8 cellular contexts compared by ENCODE assay signal in the genomic region with DNA sequence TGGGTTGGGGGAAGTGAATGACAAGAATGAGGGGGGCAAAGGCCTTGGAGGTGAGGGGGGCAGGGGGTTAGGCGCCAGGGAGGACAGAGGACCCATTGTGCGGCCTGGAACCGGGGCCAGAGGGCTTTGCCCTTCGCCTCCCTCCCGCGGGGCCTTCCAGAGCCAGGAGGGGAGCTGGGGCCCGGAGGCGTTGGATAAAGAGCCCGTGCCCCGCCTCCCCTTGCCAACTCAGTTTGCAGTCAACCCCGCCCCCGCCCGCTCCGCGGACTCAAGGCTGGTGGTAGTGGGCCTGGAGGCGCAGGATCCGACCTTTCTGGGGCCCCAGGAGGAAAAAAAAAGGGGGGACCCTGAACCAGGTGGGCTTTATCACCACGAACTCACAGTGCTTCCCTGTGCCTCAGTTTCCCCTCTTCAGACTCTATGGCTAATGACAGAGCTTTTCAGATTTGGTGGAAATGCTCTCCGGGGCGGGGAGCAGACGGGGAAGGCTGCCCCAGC. TPM values are rescaled to one million over a fixed set of nuclear protein-coding genes. Genes with fewer than 3 reads are reported as not detected.
DNase-seq lines count a peak whose midpoint lies in the region; ATAC-seq, FAIRE-seq and TF ChIP-seq lines count a peak whose summit lies in the region.

No MANE protein-coding gene starts in this region.

- no peak for FAIRE-seq in frontal cortex (lab: Jason Lieb, UNC)

- DNase-seq in CD8-positive, alpha-beta T cell = no peak
- DNase-seq in epithelial cell of esophagus (ENCODE audit: low read depth) (peak; percentile 74), cerebellar cortex (ENCODE audit: low spot score) (no peak), frontal cortex (ENCODE audit: low spot score in 2 of 2) (no peak), HCEC 1CT (no peak), activated gamma-delta T cell treated with Interleukin-2 at 50 U/mL for 16 hours (no peak)

- H2AFZ ChIP-seq in SU-DHL-6 (ENCODE audit: low read depth, low read length, severe bottlenecking) = no peak overlapping the region

- peak overlapping the region; percentile 69 for H3K4me3 ChIP-seq in CD8-positive, alpha-beta T cell (ENCODE audit: low read depth, low read length)
- H3K4me3 ChIP-seq in SU-DHL-6 (ENCODE audit: insufficient read depth, low read length, poor library complexity, severe bottlenecking) (no peak overlapping the region), epithelial cell of esophagus (ENCODE audit: low read length) (peak overlapping the region; percentile 62)

- H3F3A ChIP-seq in SU-DHL-6 (ENCODE audit: insufficient read depth) = no peaks in the 10 kb centered on the region

- no peaks in the 10 kb centered on the region for H3K9me2 ChIP-seq in SU-DHL-6 (replicated peaks; ENCODE audit: insufficient read depth, low read length)

- peaks cover 2% of the 10 kb centered on the region for H3K27me3 Mint-ChIP-seq in CD8-positive, alpha-beta T cell (ENCODE audit: low read depth)
- H3K27me3 Mint-ChIP-seq in nephron (ENCODE audit: low read depth) = peaks cover 43% of the 10 kb centered on the region

- no peaks in the 10 kb centered on the region for H4K20me1 ChIP-seq in SU-DHL-6 (ENCODE audit: low read depth, low read length)

- CTCF ChIA-PET in CD8-positive, alpha-beta T cell (lab: Charles Lee) = interaction anchor here (1.3 to 4.0 kb wide), 4 partner anchors 15 to 103 kb away, joined by 3 to 26 read pairs (median 4); a partner anchor contains a TSS

- H3K27me3 ChIP-seq in CD8-positive, alpha-beta T cell (ENCODE audit: insufficient read depth, low read length) = no peaks in the 10 kb centered on the region
- no peaks in the 10 kb centered on the region for H3K27me3 ChIP-seq in SU-DHL-6 (ENCODE audit: low read length)

- H3K9ac ChIP-seq in SU-DHL-6 (ENCODE audit: low read length) = 0 out of 2 replicates have a peak overlapping the region, but pooled peaks have one; percentile 72

- no peak overlapping the region for H3K27ac ChIP-seq in CD8-positive, alpha-beta T cell (ENCODE audit: low read depth, low read length)
- H3K27ac ChIP-seq in SU-DHL-6 (ENCODE audit: low read depth, low read length) = no peak overlapping the region

- H3K9me3 Mint-ChIP-seq in CD8-positive, alpha-beta T cell = no peaks in the 10 kb centered on the region
- H3K9me3 Mint-ChIP-seq in nephron = no peaks in the 10 kb centered on the region

- H3K36me3 Mint-ChIP-seq in CD8-positive, alpha-beta T cell = no peaks in the 10 kb centered on the region
- peaks cover 7% of the 10 kb centered on the region for H3K36me3 Mint-ChIP-seq in nephron (ENCODE audit: low read depth)

- peak overlapping the region; percentile 67 for H3K4me2 ChIP-seq in SU-DHL-6 (ENCODE audit: low read depth, low read length, poor library complexity, severe bottlenecking)

- POLR2A ChIA-PET in CD8-positive, alpha-beta T cell (lab: Charles Lee) = interaction anchor here (6.7 kb wide), 1 partner anchor 30 kb away, joined by 51 read pairs; a partner anchor contains a TSS

- TF ChIP-seq CTCF in CD8-positive, alpha-beta T cell (IDR thresholded peaks at IDR 0.05) = no peak
- TF ChIP-seq CTCF in SU-DHL-6 (IDR thresholded peaks at IDR 0.05; ENCODE audit: insufficient read depth, low read length, poor library complexity, severe bottlenecking) (no peak), epithelial cell of esophagus (IDR thresholded peaks at IDR 0.05; ENCODE audit: insufficient read depth, low read depth, low read length, missing control alignments) (no peak), nephron (IDR thresholded peaks at IDR 0.05; ENCODE audit: unreplicated experiment in 3 of 3) (no peak)

- peaks cover 14% of the 10 kb centered on the region for H3K4me1 Mint-ChIP-seq in CD8-positive, alpha-beta T cell (ENCODE audit: low read depth)
- peaks cover 26% of the 10 kb centered on the region for H3K4me1 Mint-ChIP-seq in nephron

- H3K4me1 ChIP-seq in CD8-positive, alpha-beta T cell (ENCODE audit: insufficient read depth, low read length) = peaks cover 32% of the 10 kb centered on the region

- intact Hi-C loops in CD8-positive, alpha-beta T cell (cut with DNase I, micrococcal nuclease) = loop anchor here in 1 of 2 experiments (10.0 kb wide), 1 partner anchor 278 kb away; a partner anchor contains a TSS

- H3K9me3 ChIP-seq in CD8-positive, alpha-beta T cell (ENCODE audit: low read length) = no peaks in the 10 kb centered on the region
- H3K9me3 ChIP-seq in SU-DHL-6 (ENCODE audit: insufficient read depth, low read length) = no peaks in the 10 kb centered on the region

- ATAC-seq in CD8-positive, alpha-beta T cell = no peak

- no peaks in the 10 kb centered on the region for H3K36me3 ChIP-seq in CD8-positive, alpha-beta T cell (ENCODE audit: insufficient read depth, low read length)
- no peaks in the 10 kb centered on the region for H3K36me3 ChIP-seq in SU-DHL-6 (ENCODE audit: low read length)

- no peaks in the 10 kb centered on the region for H3K79me2 ChIP-seq in SU-DHL-6 (ENCODE audit: insufficient read depth, low read length)

- H3K4me3 Mint-ChIP-seq in CD8-positive, alpha-beta T cell = peak overlapping the region; percentile 83
- H3K4me3 Mint-ChIP-seq in nephron = peak overlapping the region; percentile 87 to 93 (median 90)

- H3K27ac Mint-ChIP-seq in CD8-positive, alpha-beta T cell = no peak overlapping the region
- peak overlapping the region in 2 of 3 experiments; percentile 55 to 64 for H3K27ac Mint-ChIP-seq in nephron

RNA-seq across cellular contexts. Expression of a gene that starts 2.1 kb away (rescaled TPM):
- 1 to 10 TPM; 2.0 to 2.6 TPM for total RNA-seq in CD8-positive, alpha-beta T cell
- total RNA-seq in frontal cortex = 1.6 TPM

RNA-seq across cellular contexts. Expression of a gene that starts 28.6 kb away (rescaled TPM):
- 10 to 100 TPM; 10.5 to 12.5 TPM for total RNA-seq in CD8-positive, alpha-beta T cell
- total RNA-seq in frontal cortex = 52.2 TPM
